27 cellular contexts compared by ENCODE assay signal in the genomic region with DNA sequence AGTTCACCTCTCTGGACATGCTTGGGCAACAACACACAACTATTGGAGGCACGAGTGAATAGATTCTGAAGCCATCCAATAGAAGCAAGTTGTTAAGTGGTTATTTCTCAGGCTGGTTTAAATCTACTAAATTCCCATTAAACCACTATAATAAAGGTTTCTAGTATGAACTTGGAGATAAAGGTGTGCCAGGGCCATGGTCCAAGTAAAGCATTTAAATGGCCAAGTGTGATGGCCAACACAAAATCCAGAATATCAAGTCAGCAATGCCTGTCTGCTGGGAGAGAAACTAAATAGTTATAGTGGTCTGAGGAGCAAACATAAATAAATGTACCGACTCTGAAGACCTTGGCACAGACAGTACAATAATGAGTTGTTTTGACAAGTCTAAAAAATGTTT.
"Had no signal": no experiment of that assay in that cellular context is flagged by ENCODE, and none has a peak within 500 bp of the region (broad histone marks: within the 10 kb centered on the region; RNA-seq: fewer than 3 reads in every experiment).

No MANE protein-coding gene starts in this region.

- H3K27me3 Mint-ChIP-seq: type B pancreatic cell had no signal

- ATAC-seq: left ventricle myocardium superior; lower lobe of right lung; natural killer cell treated with Interleukin-12 subunit alpha and Interleukin-12 subunit beta and Interleukin-15 and Interleukin-18, amount 100 ng/mL, for 72 hours; right cardiac atrium; stimulated activated memory B cell treated with anti-CD40 and anti-IgM and Interleukin-4, amounts not matched to agents 10 μg/mL and 1 μg/mL and 100 μg/mL, for 72 hours; stimulated activated naive CD8-positive, alpha-beta T cell treated with anti-CD3 and anti-CD28 coated beads, Interleukin-15, Interleukin-2, amounts not matched to agents 100 U/mL and 50 U/mL, for 24 hours had no signal

- H3K4me2 ChIP-seq: neural progenitor cell had no signal

- H3K36me3 ChIP-seq: colonic mucosa, esophagus muscularis mucosa, lower lobe of right lung, neural progenitor cell, prostate gland, sigmoid colon, tibial artery had no signal

- FAIRE-seq: endothelial cell of umbilical vein, frontal cortex had no signal

- DNase-seq: colonic mucosa; dermis blood vessel endothelial cell; effector memory CD4-positive, alpha-beta T cell; hypothalamus; immature natural killer cell; islet precursor cell; left colon; left ventricle myocardium superior; lower lobe of right lung; mucosa of descending colon; naive B cell; right cardiac atrium; sigmoid colon; stimulated activated CD4-positive, alpha-beta T cell treated with anti-CD3 and anti-CD28 coated beads, Interleukin-2, amount 100 ng/mL, for 24 hours; stimulated activated CD4-positive, alpha-beta T cell treated with anti-CD3 and anti-CD28 coated beads, Interleukin-4, amount 100 ng/mL, for 24 hours; stimulated activated naive CD8-positive, alpha-beta T cell treated with anti-CD3 and anti-CD28 coated beads, Interleukin-15, Interleukin-2, amounts not matched to agents 100 U/mL and 50 U/mL, for 24 hours; substantia nigra; testis; tibial artery had no signal

- H3K4me1 ChIP-seq: colonic mucosa, neural progenitor cell had no signal

- H3K9ac ChIP-seq: neural progenitor cell had no signal

- H3K9me3 Mint-ChIP-seq: naive B cell; neural progenitor cell; stimulated activated memory B cell treated with anti-CD40 and anti-IgM and Interleukin-4, amounts not matched to agents 10 μg/mL and 1 μg/mL and 100 μg/mL, for 72 hours had no signal

- H3K4me1 Mint-ChIP-seq: immature natural killer cell; stimulated activated memory B cell treated with anti-CD40 and anti-IgM and Interleukin-4, amounts not matched to agents 10 μg/mL and 1 μg/mL and 100 μg/mL, for 72 hours had no signal

- H3K27ac ChIP-seq: colonic mucosa, esophagus muscularis mucosa, lower lobe of right lung, neural progenitor cell, prostate gland, sigmoid colon, testis, tibial artery had no signal

- H3K4me3 Mint-ChIP-seq: immature natural killer cell; naive B cell; natural killer cell treated with Interleukin-12 subunit alpha and Interleukin-12 subunit beta and Interleukin-15 and Interleukin-18, amount 100 ng/mL, for 72 hours; neural progenitor cell; stimulated activated memory B cell treated with anti-CD40 and anti-IgM and Interleukin-4, amounts not matched to agents 10 μg/mL and 1 μg/mL and 100 μg/mL, for 72 hours; type B pancreatic cell had no signal

- H3K9me3 ChIP-seq: colonic mucosa, esophagus muscularis mucosa, lower lobe of right lung, mucosa of descending colon, prostate gland, sigmoid colon, testis, tibial artery had no signal

- H3K4me3 ChIP-seq: colonic mucosa, esophagus muscularis mucosa, lower lobe of right lung, mucosa of descending colon, neural progenitor cell, prostate gland, sigmoid colon, testis, tibial artery had no signal

- H3K27ac Mint-ChIP-seq: immature natural killer cell; naive B cell; natural killer cell treated with Interleukin-12 subunit alpha and Interleukin-12 subunit beta and Interleukin-15 and Interleukin-18, amount 100 ng/mL, for 72 hours; neural progenitor cell; stimulated activated memory B cell treated with anti-CD40 and anti-IgM and Interleukin-4, amounts not matched to agents 10 μg/mL and 1 μg/mL and 100 μg/mL, for 72 hours had no signal

- H3K27me3 ChIP-seq: colonic mucosa, esophagus muscularis mucosa, neural progenitor cell, sigmoid colon, testis, tibial artery had no signal

- H3K36me3 Mint-ChIP-seq: immature natural killer cell; naive B cell; natural killer cell treated with Interleukin-12 subunit alpha and Interleukin-12 subunit beta and Interleukin-15 and Interleukin-18, amount 100 ng/mL, for 72 hours; neural progenitor cell; stimulated activated memory B cell treated with anti-CD40 and anti-IgM and Interleukin-4, amounts not matched to agents 10 μg/mL and 1 μg/mL and 100 μg/mL, for 72 hours; type B pancreatic cell had no signal
